16 cellular contexts compared by ENCODE assay signal in the genomic region with DNA sequence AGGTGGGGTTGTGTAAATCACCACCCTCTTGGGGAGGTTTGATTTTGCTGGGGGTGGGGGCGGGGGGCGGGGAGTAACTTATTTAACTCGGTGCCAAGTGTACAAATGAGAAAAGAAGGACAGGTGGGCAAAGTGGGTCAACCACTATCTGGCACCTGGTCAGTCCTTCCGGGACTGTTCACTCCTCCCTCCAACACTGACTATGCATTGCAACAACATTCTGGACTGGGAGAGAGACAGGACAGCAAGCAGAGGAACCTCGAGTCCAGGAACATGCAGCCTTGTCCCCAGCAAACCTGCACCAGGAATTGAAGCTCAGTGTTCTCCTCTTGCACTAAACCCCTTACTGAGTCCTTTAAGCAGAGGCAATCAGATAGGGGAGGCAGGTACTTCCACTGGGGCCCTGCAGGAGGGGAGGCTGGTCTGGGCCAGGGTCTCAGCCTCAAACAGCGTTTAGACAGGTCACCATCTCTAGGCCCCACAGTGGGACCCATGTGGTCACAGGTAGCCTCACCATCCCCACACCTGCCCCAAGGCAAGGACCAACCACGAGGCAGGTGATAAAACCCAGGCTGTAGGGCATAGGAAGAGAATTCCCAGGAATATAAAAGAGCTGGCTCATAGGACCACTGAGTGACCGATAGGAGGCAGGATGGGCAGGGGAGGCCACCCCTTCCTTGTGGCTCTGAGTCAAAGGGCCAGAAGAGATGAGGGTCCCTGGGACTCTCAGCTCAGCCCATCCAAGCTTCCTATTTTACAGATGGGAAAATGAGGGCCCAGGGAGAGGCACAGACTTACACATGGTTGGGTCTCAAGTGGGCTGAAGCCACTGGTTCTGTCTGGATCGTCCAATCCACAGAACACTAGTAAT. TPM values are rescaled to one million over a fixed set of nuclear protein-coding genes. Genes with fewer than 3 reads are reported as not detected.
DNase-seq lines count a peak whose midpoint lies in the region; ATAC-seq and TF ChIP-seq lines count a peak whose summit lies in the region.
"Had no signal": no experiment of that assay in that cellular context is flagged by ENCODE, and none has a peak within 500 bp of the region (broad histone marks: within the 10 kb centered on the region; RNA-seq: fewer than 3 reads in every experiment).

No MANE protein-coding gene starts in this region.

- no peaks in the 10 kb centered on the region for H3K9me3 Mint-ChIP-seq in CD8-positive, alpha-beta memory T cell
- H3K9me3 Mint-ChIP-seq in activated CD4-positive, alpha-beta memory T cell treated with anti-CD3 and anti-CD28 coated beads for 36 hours: no peaks in the 10 kb centered on the region
- H3K9me3 Mint-ChIP-seq in naive thymus-derived CD4-positive, alpha-beta T cell: no peaks in the 10 kb centered on the region
- H3K9me3 Mint-ChIP-seq in activated T-helper 2 cell treated with anti-CD3 and anti-CD28 coated beads, Interferon-gamma antibody, Interleukin-2, Interleukin-4, amounts not matched to agents 10 μg/mL and 5 μg/mL and 100 μg/mL, durations not matched to agents 14 hours and 24 hours and 36 hours: no peaks in the 10 kb centered on the region
- H3K9me3 Mint-ChIP-seq: CD14-positive monocyte had no signal

- no peak for TF ChIP-seq CTCF in dorsolateral prefrontal cortex (IDR thresholded peaks at IDR 0.05 in 54 of 56, conservative IDR thresholded peaks at IDR 0.05 in 2 of 56; ENCODE audit: low read depth in 1 of 56, partially characterized antibody in 56 of 56)

- H3K4me3 ChIP-seq in CD8-positive, alpha-beta memory T cell (ENCODE audit: low read length): peak overlapping the region; percentile 47
- H3K4me3 ChIP-seq in H7 (ENCODE audit: insufficient read depth, low read depth, low read length) (no peak overlapping the region), dorsolateral prefrontal cortex (no peak overlapping the region)
- H3K4me3 ChIP-seq in naive thymus-derived CD4-positive, alpha-beta T cell (ENCODE audit: low read length): peak overlapping the region; percentile 46
- H3K4me3 ChIP-seq: coronary artery had no signal

- DNase-seq in CD8-positive, alpha-beta memory T cell: no peak
- DNase-seq in H7 (peak; percentile 52), dorsolateral prefrontal cortex (no peak)
- DNase-seq in activated CD4-positive, alpha-beta memory T cell treated with anti-CD3 and anti-CD28 coated beads for 36 hours: no peak
- no peak for DNase-seq in naive thymus-derived CD4-positive, alpha-beta T cell
- DNase-seq in activated T-helper 2 cell treated with anti-CD3 and anti-CD28 coated beads, Interferon-gamma antibody, Interleukin-2, Interleukin-4, amounts not matched to agents 10 μg/mL and 5 μg/mL and 100 μg/mL, durations not matched to agents 14 hours and 24 hours and 36 hours (ENCODE audit: low spot score): no peak
- DNase-seq: anterior cingulate cortex; head of caudate nucleus; NCI-H1694 treated with DMSO at 0.1 percent for 48 hours; NCI-H526; stimulated activated naive CD4-positive, alpha-beta T cell had no signal

- ATAC-seq in naive thymus-derived CD4-positive, alpha-beta T cell: no peak
- no peak for ATAC-seq in GM19452 (IDR thresholded peaks at IDR 0.05; ENCODE audit: unreplicated experiment)
- ATAC-seq: esophagus mucosa had no signal

- H3K27me3 ChIP-seq in CD8-positive, alpha-beta memory T cell (ENCODE audit: insufficient read depth, low read length, poor library complexity, severe bottlenecking): no peaks in the 10 kb centered on the region
- H3K27me3 ChIP-seq in H7 (ENCODE audit: control insufficient read depth, insufficient read depth, low read length) (no peaks in the 10 kb centered on the region), dorsolateral prefrontal cortex (no peaks in the 10 kb centered on the region)
- no peaks in the 10 kb centered on the region for H3K27me3 ChIP-seq in naive thymus-derived CD4-positive, alpha-beta T cell (ENCODE audit: control insufficient read depth in 2 of 2, insufficient read depth in 2 of 2, low read length in 2 of 2)

- H3K27ac Mint-ChIP-seq in CD8-positive, alpha-beta memory T cell: peak overlapping the region in 7 of 8 donors; percentile 48 to 98 (median 94)
- peak overlapping the region; percentile 68 for H3K27ac Mint-ChIP-seq in activated CD4-positive, alpha-beta memory T cell treated with anti-CD3 and anti-CD28 coated beads for 36 hours
- H3K27ac Mint-ChIP-seq in naive thymus-derived CD4-positive, alpha-beta T cell: peak overlapping the region in 2 of 9 donors; percentile 63 to 82
- H3K27ac Mint-ChIP-seq in activated T-helper 2 cell treated with anti-CD3 and anti-CD28 coated beads, Interferon-gamma antibody, Interleukin-2, Interleukin-4, amounts not matched to agents 10 μg/mL and 5 μg/mL and 100 μg/mL, durations not matched to agents 14 hours and 24 hours and 36 hours: no peak overlapping the region

- CTCF ChIA-PET in CD8-positive, alpha-beta memory T cell (lab: Charles Lee): interaction anchor here (0.8 to 1.6 kb wide), 5 partner anchors 9 to 90 kb away, joined by 3 to 4 read pairs (median 4); partner anchors contain the start of genes CCDC85C and CYP46A1
- CTCF ChIA-PET in activated CD4-positive, alpha-beta memory T cell treated with anti-CD3 and anti-CD28 coated beads for 36 hours (lab: Charles Lee): interaction anchor here (0.9 to 1.3 kb wide), 7 partner anchors 9 to 599 kb away, joined by 3 to 8 read pairs (median 4); partner anchors contain the start of genes CCDC85C and CYP46A1
- CTCF ChIA-PET in naive thymus-derived CD4-positive, alpha-beta T cell (lab: Charles Lee): interaction anchor here (1.0 kb wide), 1 partner anchor 51 kb away, joined by 4 read pairs; no protein-coding TSS in a partner anchor

- H3K4me3 Mint-ChIP-seq in CD8-positive, alpha-beta memory T cell: peak overlapping the region; percentile 74 to 93 (median 85)
- H3K4me3 Mint-ChIP-seq in activated CD4-positive, alpha-beta memory T cell treated with anti-CD3 and anti-CD28 coated beads for 36 hours: peak overlapping the region; percentile 57
- H3K4me3 Mint-ChIP-seq in naive thymus-derived CD4-positive, alpha-beta T cell: peak overlapping the region in 1 of 10 donors; percentile 66
- no peak overlapping the region for H3K4me3 Mint-ChIP-seq in activated T-helper 2 cell treated with anti-CD3 and anti-CD28 coated beads, Interferon-gamma antibody, Interleukin-2, Interleukin-4, amounts not matched to agents 10 μg/mL and 5 μg/mL and 100 μg/mL, durations not matched to agents 14 hours and 24 hours and 36 hours (ENCODE audit: low read depth)
- H3K4me3 Mint-ChIP-seq: CD14-positive monocyte had no signal

- H3K27me3 Mint-ChIP-seq in CD8-positive, alpha-beta memory T cell: peaks cover 0 to 3% of the 10 kb centered on the region in 2 donors
- no peaks in the 10 kb centered on the region for H3K27me3 Mint-ChIP-seq in activated CD4-positive, alpha-beta memory T cell treated with anti-CD3 and anti-CD28 coated beads for 36 hours
- no peaks in the 10 kb centered on the region for H3K27me3 Mint-ChIP-seq in naive thymus-derived CD4-positive, alpha-beta T cell
- H3K27me3 Mint-ChIP-seq in activated T-helper 2 cell treated with anti-CD3 and anti-CD28 coated beads, Interferon-gamma antibody, Interleukin-2, Interleukin-4, amounts not matched to agents 10 μg/mL and 5 μg/mL and 100 μg/mL, durations not matched to agents 14 hours and 24 hours and 36 hours (ENCODE audit: low read depth): no peaks in the 10 kb centered on the region

- H3K4me1 ChIP-seq in CD8-positive, alpha-beta memory T cell (ENCODE audit: insufficient read depth, low read length): peaks cover 14% of the 10 kb centered on the region
- peaks cover 7 to 13% of the 10 kb centered on the region in 2 donors for H3K4me1 ChIP-seq in naive thymus-derived CD4-positive, alpha-beta T cell (ENCODE audit: control insufficient read depth in 2 of 2, insufficient read depth in 2 of 2, low read length in 2 of 2)

- peaks cover 12 to 38% (median 15%) of the 10 kb centered on the region in 3 donors for H3K4me1 Mint-ChIP-seq in CD8-positive, alpha-beta memory T cell
- H3K4me1 Mint-ChIP-seq in activated CD4-positive, alpha-beta memory T cell treated with anti-CD3 and anti-CD28 coated beads for 36 hours (ENCODE audit: low read depth): peaks cover 22% of the 10 kb centered on the region
- peaks cover 16 to 34% (median 22%) of the 10 kb centered on the region in 7 donors for H3K4me1 Mint-ChIP-seq in naive thymus-derived CD4-positive, alpha-beta T cell
- peaks cover 10% of the 10 kb centered on the region for H3K4me1 Mint-ChIP-seq in activated T-helper 2 cell treated with anti-CD3 and anti-CD28 coated beads, Interferon-gamma antibody, Interleukin-2, Interleukin-4, amounts not matched to agents 10 μg/mL and 5 μg/mL and 100 μg/mL, durations not matched to agents 14 hours and 24 hours and 36 hours (ENCODE audit: low read depth)
- H3K4me1 Mint-ChIP-seq: CD14-positive monocyte had no signal

- peaks cover 0 to 1% (median 0%) of the 10 kb centered on the region in 3 donors for H3K36me3 Mint-ChIP-seq in CD8-positive, alpha-beta memory T cell
- H3K36me3 Mint-ChIP-seq in activated CD4-positive, alpha-beta memory T cell treated with anti-CD3 and anti-CD28 coated beads for 36 hours: no peaks in the 10 kb centered on the region
- H3K36me3 Mint-ChIP-seq in naive thymus-derived CD4-positive, alpha-beta T cell: peaks cover 0 to 2% (median 0%) of the 10 kb centered on the region in 5 donors
- H3K36me3 Mint-ChIP-seq in activated T-helper 2 cell treated with anti-CD3 and anti-CD28 coated beads, Interferon-gamma antibody, Interleukin-2, Interleukin-4, amounts not matched to agents 10 μg/mL and 5 μg/mL and 100 μg/mL, durations not matched to agents 14 hours and 24 hours and 36 hours (ENCODE audit: low read depth): no peaks in the 10 kb centered on the region
- H3K36me3 Mint-ChIP-seq: CD14-positive monocyte had no signal

- H3K36me3 ChIP-seq in CD8-positive, alpha-beta memory T cell (ENCODE audit: insufficient read depth, low read length): no peaks in the 10 kb centered on the region
- H3K36me3 ChIP-seq in H7 (replicated peaks; ENCODE audit: control insufficient read depth, insufficient read depth, low read length): no peaks in the 10 kb centered on the region
- H3K36me3 ChIP-seq in naive thymus-derived CD4-positive, alpha-beta T cell (ENCODE audit: control insufficient read depth in 2 of 3, insufficient read depth in 3 of 3, low read length in 3 of 3): no peaks in the 10 kb centered on the region

- H3K27ac ChIP-seq in CD8-positive, alpha-beta memory T cell (ENCODE audit: low read depth, low read length): no peak overlapping the region
- no peak overlapping the region for H3K27ac ChIP-seq in naive thymus-derived CD4-positive, alpha-beta T cell (ENCODE audit: low read depth, low read length)
- H3K27ac ChIP-seq in dorsolateral prefrontal cortex: peak overlapping the region in 3 of 59 donors; percentile 10 to 75 (median 23)
- H3K27ac ChIP-seq: coronary artery had no signal

- POLR2A ChIA-PET in CD8-positive, alpha-beta memory T cell (lab: Charles Lee): interaction anchor here (1.3 to 2.7 kb wide), 2 partner anchors 10 to 113 kb away, joined by 5 to 25 read pairs; partner anchors contain the start of genes CCDC85C, CCNK and SETD3
- POLR2A ChIA-PET in activated CD4-positive, alpha-beta memory T cell treated with anti-CD3 and anti-CD28 coated beads for 36 hours (lab: Charles Lee): interaction anchor here (1.4 to 2.0 kb wide), 2 partner anchors 10 to 12 kb away, joined by 7 to 12 read pairs; partner anchors contain the start of gene CCDC85C
- POLR2A ChIA-PET in naive thymus-derived CD4-positive, alpha-beta T cell (lab: Charles Lee): interaction anchor here (0.6 to 1.6 kb wide), 4 partner anchors 10 to 506 kb away, joined by 3 to 11 read pairs (median 3); partner anchors contain the start of gene CCDC85C

- no peaks in the 10 kb centered on the region for H3K9me3 ChIP-seq in CD8-positive, alpha-beta memory T cell (ENCODE audit: low read length)
- no peaks in the 10 kb centered on the region for H3K9me3 ChIP-seq in naive thymus-derived CD4-positive, alpha-beta T cell (ENCODE audit: control insufficient read depth in 2 of 3, low read length in 3 of 3)

- intact Hi-C loops in activated CD4-positive, alpha-beta memory T cell treated with anti-CD3 and anti-CD28 coated beads for 36 hours (cut with micrococcal nuclease): no loop called here
- intact Hi-C loops in naive thymus-derived CD4-positive, alpha-beta T cell (cut with micrococcal nuclease): no loop called here
- intact Hi-C loops in activated T-helper 2 cell treated with anti-CD3 and anti-CD28 coated beads, Interferon-gamma antibody, Interleukin-2, Interleukin-4, amounts not matched to agents 10 μg/mL and 5 μg/mL and 100 μg/mL, durations not matched to agents 14 hours and 24 hours and 36 hours (cut with micrococcal nuclease): no loop called here
- intact Hi-C loops in dorsolateral prefrontal cortex (cut with DNase I): no loop called here

RNA-seq across cellular contexts. Expression of gene CCDC85C, which starts 9.8 kb away (rescaled TPM):
- total RNA-seq in CD8-positive, alpha-beta memory T cell: 1 to 10 TPM; 4.2 to 5.3 TPM
- 1.2 TPM for polyA plus RNA-seq in CD8-positive, alpha-beta memory T cell
- total RNA-seq in H7 (2014; rRNA removed; shearing (Covaris generic)): 44.9 and 50.2 TPM in 2 replicates
- total RNA-seq in activated CD4-positive, alpha-beta memory T cell treated with anti-CD3 and anti-CD28 coated beads for 36 hours: 10 to 100 TPM; 10.7 to 12.3 TPM
- total RNA-seq in naive thymus-derived CD4-positive, alpha-beta T cell: 1 to 10 TPM; 7.6 to 9.9 (median 9.0) TPM
- polyA plus RNA-seq in naive thymus-derived CD4-positive, alpha-beta T cell: 1 to 10 TPM in 1 of 2 donors, under 1 TPM in 1; 0.76 to 1.5 TPM
- 7.1 and 7.3 TPM in 2 replicates for total RNA-seq in activated T-helper 2 cell treated with anti-CD3 and anti-CD28 coated beads, Interferon-gamma antibody, Interleukin-2, Interleukin-4, amounts not matched to agents 10 μg/mL and 5 μg/mL and 100 μg/mL, durations not matched to agents 14 hours and 24 hours and 36 hours
- 10 to 100 TPM; 16.6 to 63.8 (median 29.8) TPM for total RNA-seq in dorsolateral prefrontal cortex

RNA-seq across cellular contexts. Expression of gene HHIPL1, which starts 50.7 kb away (rescaled TPM):
- under 1 TPM in 1 of 2 experiments, not detected in 1; 0.04 TPM for total RNA-seq in CD8-positive, alpha-beta memory T cell
- polyA plus RNA-seq in CD8-positive, alpha-beta memory T cell: not detected
- total RNA-seq in H7 (2014; rRNA removed; shearing (Covaris generic)): 2.2 and 3.4 TPM in 2 replicates
- under 1 TPM; 0.29 to 0.38 TPM for total RNA-seq in activated CD4-positive, alpha-beta memory T cell treated with anti-CD3 and anti-CD28 coated beads for 36 hours
- total RNA-seq in naive thymus-derived CD4-positive, alpha-beta T cell: under 1 TPM in 2 of 5 experiments, not detected in 3; 0.40 to 0.41 TPM
- polyA plus RNA-seq in naive thymus-derived CD4-positive, alpha-beta T cell: not detected
- not detected in 2 replicates for total RNA-seq in activated T-helper 2 cell treated with anti-CD3 and anti-CD28 coated beads, Interferon-gamma antibody, Interleukin-2, Interleukin-4, amounts not matched to agents 10 μg/mL and 5 μg/mL and 100 μg/mL, durations not matched to agents 14 hours and 24 hours and 36 hours
- total RNA-seq in dorsolateral prefrontal cortex: 10 to 100 TPM in 118 of 120 experiments, 1 to 10 TPM in 2; 8.6 to 35.8 (median 18.2) TPM
- total RNA-seq: mononuclear cell had no signal
- polyA plus RNA-seq: CD14-positive monocyte had no signal

Comparison
In these comparisons a context has a peak if more than half of its experiments do, and no peak if none do; other contexts are left out.
1. H3K4me3 ChIP-seq: peak in CD8-positive, alpha-beta memory T cell (single experiment) and naive thymus-derived CD4-positive, alpha-beta T cell (single experiment); none in H7 (single experiment) and dorsolateral prefrontal cortex (0 of 59).